In genomic region chr17:80473701-80474100, GRCh38 we compare ENCODE assay signal across 22 cellular contexts. TPM values are rescaled to one million over a fixed set of nuclear protein-coding genes. Genes with fewer than 3 reads are reported as not detected.
"Had no signal": no experiment of that assay in that cellular context is flagged by ENCODE, and none has a peak within 500 bp of the region (broad histone marks: within the 10 kb centered on the region; RNA-seq: fewer than 3 reads in every experiment).

No MANE protein-coding gene starts in this region.

- ATAC-seq: activated CD4-positive, CD25-positive, alpha-beta regulatory T cell treated with anti-CD3 and anti-CD28 coated beads, Interleukin-2, amount 50 U/mL, for 24 hours; activated CD8-positive, alpha-beta memory T cell treated with anti-CD3 and anti-CD28 coated beads, Interleukin-2, amount 10 ng/mL, durations not matched to agents 7 days and 5 days; esophagus mucosa; gastroesophageal sphincter; heart left ventricle had no signal

- H3K4me3 ChIP-seq: heart left ventricle, left ventricle myocardium inferior, tibial artery, vagina had no signal

- H3K9me3 Mint-ChIP-seq: activated CD4-positive, alpha-beta memory T cell treated with anti-CD3 and anti-CD28 coated beads, Interleukin-2, amount 10 ng/mL, durations not matched to agents 7 days and 5 days; activated naive CD4-positive, alpha-beta T cell treated with anti-CD3 and anti-CD28 coated beads for 36 hours; nephron progenitor cell; stimulated activated naive B cell treated with anti-CD40 and anti-IgM and Interleukin-4, amounts not matched to agents 10 μg/mL and 1 μg/mL and 100 μg/mL, for 72 hours had no signal

- H3K4me3 Mint-ChIP-seq: activated CD4-positive, alpha-beta memory T cell treated with anti-CD3 and anti-CD28 coated beads, Interleukin-2, amount 10 ng/mL, durations not matched to agents 7 days and 5 days; activated naive CD4-positive, alpha-beta T cell treated with anti-CD3 and anti-CD28 coated beads for 36 hours; nephron progenitor cell; stimulated activated naive B cell treated with anti-CD40 and anti-IgM and Interleukin-4, amounts not matched to agents 10 μg/mL and 1 μg/mL and 100 μg/mL, for 72 hours had no signal

- H3K36me3 ChIP-seq: ascending aorta, breast epithelium, gastroesophageal sphincter, heart left ventricle, left ventricle myocardium inferior, tibial artery, vagina had no signal

- DNase-seq: activated CD4-positive, alpha-beta memory T cell treated with anti-CD3 and anti-CD28 coated beads, Interleukin-2, amount 10 ng/mL, durations not matched to agents 7 days and 5 days; activated CD8-positive, alpha-beta memory T cell treated with anti-CD3 and anti-CD28 coated beads, Interleukin-2, amount 10 ng/mL, durations not matched to agents 7 days and 5 days; activated naive CD4-positive, alpha-beta T cell treated with anti-CD3 and anti-CD28 coated beads for 36 hours; activated T-cell treated with anti-CD3 and anti-CD28 coated beads, Interleukin-2, amount 50 U/mL, for 1 hour; effector CD8-positive, alpha-beta T cell; heart left ventricle; left ventricle myocardium inferior; mammary epithelial cell; midbrain; nephron progenitor cell; occipital lobe; retina; stimulated activated naive B cell treated with anti-CD40 and anti-IgM and Interleukin-4, amounts not matched to agents 10 μg/mL and 1 μg/mL and 100 μg/mL, for 72 hours; T1000; tibial artery had no signal

- H3K27ac Mint-ChIP-seq: activated CD4-positive, alpha-beta memory T cell treated with anti-CD3 and anti-CD28 coated beads, Interleukin-2, amount 10 ng/mL, durations not matched to agents 7 days and 5 days; activated CD8-positive, alpha-beta memory T cell treated with anti-CD3 and anti-CD28 coated beads, Interleukin-2, amount 10 ng/mL, durations not matched to agents 7 days and 5 days; activated naive CD4-positive, alpha-beta T cell treated with anti-CD3 and anti-CD28 coated beads for 36 hours; nephron progenitor cell; stimulated activated naive B cell treated with anti-CD40 and anti-IgM and Interleukin-4, amounts not matched to agents 10 μg/mL and 1 μg/mL and 100 μg/mL, for 72 hours had no signal

- H3K36me3 Mint-ChIP-seq: activated CD8-positive, alpha-beta memory T cell treated with anti-CD3 and anti-CD28 coated beads, Interleukin-2, amount 10 ng/mL, durations not matched to agents 7 days and 5 days; stimulated activated naive B cell treated with anti-CD40 and anti-IgM and Interleukin-4, amounts not matched to agents 10 μg/mL and 1 μg/mL and 100 μg/mL, for 72 hours had no signal

- H3K9me3 ChIP-seq: ascending aorta, breast epithelium, gastroesophageal sphincter, heart left ventricle, left ventricle myocardium inferior, tibial artery, vagina had no signal

- H3K27ac ChIP-seq: ascending aorta, breast epithelium, left ventricle myocardium inferior, tibial artery, vagina had no signal

RNA-seq across cellular contexts. Expression of gene NPTX1, which starts 2.7 kb away (rescaled TPM):
- total RNA-seq: ascending aorta, esophagus mucosa, kidney epithelial cell, left ventricle myocardium inferior had no signal
